In the genomic region with DNA sequence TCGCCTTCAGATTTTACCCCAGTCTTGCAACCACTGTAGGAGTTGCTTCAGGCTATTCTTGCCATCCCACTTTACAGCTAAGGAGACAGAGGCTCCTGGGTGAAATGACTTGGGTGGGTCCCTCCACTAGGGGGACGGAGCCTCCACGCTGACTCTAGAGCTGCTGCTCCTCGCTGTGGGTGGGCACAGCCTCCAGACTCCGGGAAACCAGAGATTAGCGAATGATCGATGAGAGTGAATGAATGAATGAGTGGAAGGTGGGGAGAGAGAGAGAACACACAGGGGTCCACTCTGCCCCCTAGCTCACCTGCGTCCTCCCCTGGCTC, we compare ENCODE assay signal across 23 cellular contexts. TPM values are rescaled to one million over a fixed set of nuclear protein-coding genes. Genes with fewer than 3 reads are reported as not detected.
DNase-seq lines count a peak whose midpoint lies in the region; ATAC-seq, FAIRE-seq and TF ChIP-seq lines count a peak whose summit lies in the region.
"Had no signal": no experiment of that assay in that cellular context is flagged by ENCODE, and none has a peak within 500 bp of the region (broad histone marks: within the 10 kb centered on the region; RNA-seq: fewer than 3 reads in every experiment).

No MANE protein-coding gene starts in this region.

- no peaks in the 10 kb centered on the region for H3K36me3 ChIP-seq in Caco-2 (ENCODE audit: control insufficient read depth, insufficient read depth, low read length)
- no peaks in the 10 kb centered on the region for H3K36me3 ChIP-seq in astrocyte (ENCODE audit: insufficient read depth, low read length)
- H3K36me3 ChIP-seq: ascending aorta, uterus had no signal

- H3K36me3 Mint-ChIP-seq in Caco-2 (ENCODE audit: insufficient read depth, unreplicated experiment) (no peaks in the 10 kb centered on the region), H9 (ENCODE audit: insufficient read depth in 1 of 3, low read depth in 3 of 3) (no peaks in the 10 kb centered on the region), astrocyte (ENCODE audit: low read depth, unreplicated experiment) (no peaks in the 10 kb centered on the region), progenitor cell of endocrine pancreas (ENCODE audit: insufficient read depth) (no peaks in the 10 kb centered on the region)

- DNase-seq in Caco-2 (no peak), H9 (no peak), astrocyte (ENCODE audit: low read depth) (no peak), progenitor cell of endocrine pancreas (ENCODE audit: low spot score, unreplicated experiment) (no peak), NCI-H1436 (lab: John Stamatoyannopoulos, UW) (no peak), RPMI8226 (no peak)
- DNase-seq: activated CD4-positive, alpha-beta T cell treated with anti-CD3 and anti-CD28 coated beads, Interleukin-2, amount 10 ng/mL, durations not matched to agents 24 days and 14 days; CD4-positive, CD25-positive, alpha-beta regulatory T cell; DMS53; GOT3; hippocampal formation; natural killer cell; NCI-H1092 treated with DMSO at 0.1 percent for 48 hours; NCI-H748 treated with DMSO at 0.1 percent for 48 hours; stimulated activated CD4-positive, alpha-beta T cell treated with anti-CD3 and anti-CD28 coated beads, Interleukin-4, amount 100 ng/mL, for 1 hour; uterus had no signal

- H3K27me3 Mint-ChIP-seq in Caco-2 (ENCODE audit: insufficient read depth, unreplicated experiment) (peaks cover 28% of the 10 kb centered on the region), H9 (ENCODE audit: low read depth) (peaks cover 3% of the 10 kb centered on the region; the same call in 1 of the 2 replicates), astrocyte (ENCODE audit: low read depth, unreplicated experiment) (peaks cover 51% of the 10 kb centered on the region), progenitor cell of endocrine pancreas (peaks cover 31% of the 10 kb centered on the region)

- CTCF ChIA-PET in Caco-2 (lab: Charles Lee): interaction anchor here (0.5 kb wide), 1 partner anchor 73 kb away, joined by 3 read pairs; no protein-coding TSS in a partner anchor

- no peak overlapping the region for H3K27ac ChIP-seq in H9 (ENCODE audit: insufficient read length, low read depth, low read length)
- no peak overlapping the region for H3K27ac ChIP-seq in astrocyte (ENCODE audit: low read depth, low read length)
- H3K27ac ChIP-seq: ascending aorta, HL-60, uterus had no signal

- H3K14ac ChIP-seq in H9 (ENCODE audit: insufficient read depth, low read length): no peak overlapping the region

- TF ChIP-seq CTCF in Caco-2 (IDR thresholded peaks at IDR 0.05; ENCODE audit: insufficient read depth in 1 of 2, low read depth in 1 of 2, low read length in 1 of 2, severe bottlenecking in 1 of 2, unreplicated experiment in 1 of 2) (peak; percentile 20 to 24), H9 (conservative IDR thresholded peaks at IDR 0.05) (peak; percentile 52; the same call in 2 of the 3 replicates), astrocyte (IDR thresholded peaks at IDR 0.05; ENCODE audit: insufficient read depth, low read depth, low read length) (peak; percentile 10), progenitor cell of endocrine pancreas (IDR thresholded peaks at IDR 0.05; ENCODE audit: unreplicated experiment) (peak; percentile 29)

- H4K20me1 ChIP-seq in H9 (ENCODE audit: control insufficient read depth, insufficient read depth, insufficient read length) (no peaks in the 10 kb centered on the region), astrocyte (ENCODE audit: insufficient read depth, low read length) (no peaks in the 10 kb centered on the region)

- H3K9me3 Mint-ChIP-seq in Caco-2 (ENCODE audit: unreplicated experiment) (no peaks in the 10 kb centered on the region), H9 (no peaks in the 10 kb centered on the region), astrocyte (ENCODE audit: unreplicated experiment) (no peaks in the 10 kb centered on the region), progenitor cell of endocrine pancreas (ENCODE audit: low read depth) (no peaks in the 10 kb centered on the region)
- H3K9me3 Mint-ChIP-seq: activated CD4-positive, alpha-beta T cell treated with anti-CD3 and anti-CD28 coated beads, Interleukin-2, amount 10 ng/mL, durations not matched to agents 24 days and 14 days; CD4-positive, CD25-positive, alpha-beta regulatory T cell; natural killer cell had no signal

- POLR2A ChIA-PET in Caco-2 (lab: Charles Lee): no interaction called here

- H4K5ac ChIP-seq in H9 (ENCODE audit: insufficient read length, low read depth, low read length): no peak overlapping the region

- no peak overlapping the region for H3K4ac ChIP-seq in H9 (ENCODE audit: low read depth, low read length)

- no peak overlapping the region for H3K9ac ChIP-seq in H9 (ENCODE audit: extremely low read depth, insufficient read length, low read length)
- no peak overlapping the region for H3K9ac ChIP-seq in astrocyte (ENCODE audit: low read length)

- no peak for FAIRE-seq in astrocyte (lab: Jason Lieb, UNC)
- FAIRE-seq: colon, keratinocyte had no signal

- H3K23ac ChIP-seq in H9 (ENCODE audit: insufficient read length, low read depth, low read length): no peak overlapping the region

- no peak overlapping the region for H2BK12ac ChIP-seq in H9 (ENCODE audit: insufficient read length, low read depth, low read length)

- no peak overlapping the region for H2BK15ac ChIP-seq in H9 (ENCODE audit: low read depth, low read length)

- H2AFZ ChIP-seq in H9 (ENCODE audit: low read length) (no peak overlapping the region), astrocyte (ENCODE audit: low read depth, low read length) (no peak overlapping the region)

- H3K27ac Mint-ChIP-seq in Caco-2 (ENCODE audit: unreplicated experiment): no peak overlapping the region
- H3K27ac Mint-ChIP-seq in H9: no peak overlapping the region
- H3K27ac Mint-ChIP-seq in astrocyte (ENCODE audit: unreplicated experiment): no peak overlapping the region
- H3K27ac Mint-ChIP-seq in progenitor cell of endocrine pancreas: no peak overlapping the region
- H3K27ac Mint-ChIP-seq: activated CD4-positive, alpha-beta T cell treated with anti-CD3 and anti-CD28 coated beads, Interleukin-2, amount 10 ng/mL, durations not matched to agents 24 days and 14 days had no signal

- H3K56ac ChIP-seq in H9 (ENCODE audit: insufficient read length, low read depth, low read length): no peak overlapping the region

- no peak overlapping the region for H2AK5ac ChIP-seq in H9 (ENCODE audit: insufficient read length, low read length)

- H3K9me3 ChIP-seq in Caco-2: no peaks in the 10 kb centered on the region
- H3K9me3 ChIP-seq in H9 (ENCODE audit: control insufficient read depth, low read depth, low read length): no peaks in the 10 kb centered on the region
- no peaks in the 10 kb centered on the region for H3K9me3 ChIP-seq in astrocyte (ENCODE audit: insufficient read depth, low read depth, low read length)
- H3K9me3 ChIP-seq: ascending aorta, uterus had no signal

- H2BK20ac ChIP-seq in H9 (ENCODE audit: low read depth, low read length, poor library complexity, severe bottlenecking): no peak overlapping the region

- WGBS in H9 (ENCODE audit: extremely low coverage, insufficient read length, low lambda C conversion rate): no CpG with 5 or more reads among the region's 8 CpGs

- H3T11ph ChIP-seq in H9 (ENCODE audit: low read length): no peak overlapping the region

- no peak overlapping the region for H3K4me2 ChIP-seq in H9 (ENCODE audit: insufficient read depth, insufficient read length, low read length)
- H3K4me2 ChIP-seq in astrocyte (ENCODE audit: low read length): no peak overlapping the region

- H3K4me3 Mint-ChIP-seq in Caco-2 (ENCODE audit: unreplicated experiment): no peak overlapping the region
- H3K4me3 Mint-ChIP-seq in H9: no peak overlapping the region
- no peak overlapping the region for H3K4me3 Mint-ChIP-seq in astrocyte (ENCODE audit: unreplicated experiment)
- no peak overlapping the region for H3K4me3 Mint-ChIP-seq in progenitor cell of endocrine pancreas (ENCODE audit: low read depth)
- H3K4me3 Mint-ChIP-seq: activated CD4-positive, alpha-beta T cell treated with anti-CD3 and anti-CD28 coated beads, Interleukin-2, amount 10 ng/mL, durations not matched to agents 24 days and 14 days; CD4-positive, CD25-positive, alpha-beta regulatory T cell; natural killer cell had no signal

- H4K8ac ChIP-seq in H9 (replicated peaks; ENCODE audit: insufficient read length, low read depth, low read length): no peak overlapping the region

- no peak overlapping the region for H2BK120ac ChIP-seq in H9 (ENCODE audit: low read depth, low read length, poor library complexity, severe bottlenecking)

- no peak overlapping the region for H2BK5ac ChIP-seq in H9 (ENCODE audit: insufficient read length, low read length)

- H3K4me3 ChIP-seq in Caco-2 (ENCODE audit: low read depth, low read length): no peak overlapping the region
- no peak overlapping the region for H3K4me3 ChIP-seq in astrocyte (ENCODE audit: insufficient read depth, low read depth, low read length)
- H3K4me3 ChIP-seq: ascending aorta, uterus had no signal

- intact Hi-C loops in Caco-2 (cut with micrococcal nuclease; ENCODE audit: unreplicated experiment): no loop called here

- H3K18ac ChIP-seq in H9 (ENCODE audit: insufficient read length, low read depth, low read length): no peak overlapping the region

- BruUV-seq in Caco-2 (replicated peaks; lab: Mats Ljungman, UMichigan): no TSS peak

- no peak overlapping the region for H4K91ac ChIP-seq in H9 (ENCODE audit: insufficient read length, low read depth, low read length)

- no peaks in the 10 kb centered on the region for H3K23me2 ChIP-seq in H9 (ENCODE audit: insufficient read length, low read depth, low read length, poor library complexity, severe bottlenecking)

- H3K4me1 ChIP-seq in Caco-2: no peaks in the 10 kb centered on the region
- H3K4me1 ChIP-seq in H9 (ENCODE audit: insufficient read depth, low read length): no peaks in the 10 kb centered on the region
- no peaks in the 10 kb centered on the region for H3K4me1 ChIP-seq in astrocyte (ENCODE audit: insufficient read depth, low read length)
- H3K4me1 ChIP-seq: ascending aorta, uterus had no signal

- ATAC-seq in HG03025 (IDR thresholded peaks at IDR 0.05; ENCODE audit: low FRiP score, unreplicated experiment): no peak
- ATAC-seq: natural killer cell had no signal

- no peaks in the 10 kb centered on the region for H3K4me1 Mint-ChIP-seq in Caco-2 (ENCODE audit: low read depth, unreplicated experiment)
- peaks cover 6 to 10% of the 10 kb centered on the region in 2 experiments for H3K4me1 Mint-ChIP-seq in H9
- H3K4me1 Mint-ChIP-seq in astrocyte (ENCODE audit: low read depth, unreplicated experiment): no peaks in the 10 kb centered on the region
- no peaks in the 10 kb centered on the region for H3K4me1 Mint-ChIP-seq in progenitor cell of endocrine pancreas (ENCODE audit: low read depth)

- H3K27me3 ChIP-seq in Caco-2 (replicated peaks; ENCODE audit: control insufficient read depth, insufficient read depth, low read length) (no peaks in the 10 kb centered on the region), H9 (ENCODE audit: insufficient read depth, low read length) (no peaks in the 10 kb centered on the region), astrocyte (ENCODE audit: insufficient read depth, low read length) (peaks cover 17% of the 10 kb centered on the region)
- H3K27me3 ChIP-seq: ascending aorta, uterus had no signal

- no peaks in the 10 kb centered on the region for H3K79me1 ChIP-seq in H9 (ENCODE audit: insufficient read depth, low read depth, low read length, poor library complexity, severe bottlenecking)

- H3K79me2 ChIP-seq in H9 (ENCODE audit: insufficient read depth, low read length): no peaks in the 10 kb centered on the region
- H3K79me2 ChIP-seq in astrocyte (ENCODE audit: insufficient read depth, low read length): no peaks in the 10 kb centered on the region

RNA-seq across cellular contexts. Expression of gene ZBP1, which starts 10.4 kb away (rescaled TPM):
- total RNA-seq in Caco-2 (2022): not detected in 2 replicates
- not detected in 2 replicates for total RNA-seq in H9 (2021)
- not detected in 2 replicates for total RNA-seq in astrocyte
- total RNA-seq in progenitor cell of endocrine pancreas: not detected in 2 replicates
- total RNA-seq: ascending aorta, fibroblast of villous mesenchyme, RPMI7951 had no signal

RNA-seq across cellular contexts. Expression of gene PCK1, which starts 48.9 kb away (rescaled TPM):
- 0.42 TPM in 1 of 2 replicates, not detected in the other for total RNA-seq in Caco-2 (2022)
- total RNA-seq in H9 (2021): not detected in 2 replicates
- total RNA-seq in astrocyte: not detected in 2 replicates
- not detected in 2 replicates for total RNA-seq in progenitor cell of endocrine pancreas
- total RNA-seq: activated CD4-positive, alpha-beta T cell treated with anti-CD3 and anti-CD28 coated beads, Interleukin-2, amount 10 ng/mL, durations not matched to agents 24 days and 14 days; CD4-positive, CD25-positive, alpha-beta regulatory T cell; fibroblast of villous mesenchyme; natural killer cell; RPMI7951 had no signal
